In the genomic region with DNA sequence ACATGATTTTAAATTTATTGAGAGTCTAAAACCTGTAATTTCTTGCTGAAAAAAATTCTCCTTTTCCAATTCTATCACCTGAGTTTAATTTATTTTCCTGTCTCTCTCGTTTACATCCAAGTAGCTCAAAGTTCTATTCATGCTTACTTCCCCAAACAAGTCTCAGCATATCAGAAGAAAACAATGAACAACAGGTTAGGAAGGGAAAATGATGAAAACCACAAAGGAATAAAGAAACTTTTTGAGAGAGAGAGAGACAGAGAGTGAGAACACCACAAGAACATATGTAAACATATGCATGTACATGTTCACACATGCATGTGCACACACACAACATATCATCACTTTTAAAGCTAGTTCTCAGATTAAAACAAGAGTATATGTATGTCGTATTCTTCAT, we compare ENCODE assay signal across 26 cellular contexts.
"Had no signal": no experiment of that assay in that cellular context is flagged by ENCODE, and none has a peak within 500 bp of the region (broad histone marks: within the 10 kb centered on the region; RNA-seq: fewer than 3 reads in every experiment).

No MANE protein-coding gene starts in this region.

- H3K4me2 ChIP-seq: SK-N-SH had no signal

- H3K4me1 ChIP-seq: SJCRH30 had no signal

- ATAC-seq: activated CD4-positive, alpha-beta T cell treated with anti-CD3 and anti-CD28 coated beads for 36 hours; activated T-helper 17 cell treated with anti-CD3 and anti-CD28 coated beads, Interleukin-2, amount 50 U/mL, for 72 hours; Right ventricle myocardium inferior had no signal

- H3K4me1 Mint-ChIP-seq: brain had no signal

- H3K9me3 Mint-ChIP-seq: activated CD4-positive, alpha-beta memory T cell treated with anti-CD3 and anti-CD28 coated beads, Interleukin-2, amount 10 ng/mL, durations not matched to agents 7 days and 5 days; activated naive CD4-positive, alpha-beta T cell treated with anti-CD3 and anti-CD28 coated beads for 36 hours; activated T-helper 17 cell treated with anti-CD3 and anti-CD28 coated beads, Interleukin-2, amount 50 U/mL, for 72 hours; brain had no signal

- DNase-seq: activated CD4-positive, alpha-beta memory T cell treated with anti-CD3 and anti-CD28 coated beads, Interleukin-2, amount 10 ng/mL, durations not matched to agents 7 days and 5 days; activated CD4-positive, alpha-beta T cell treated with anti-CD3 and anti-CD28 coated beads for 36 hours; activated CD4-positive, alpha-beta T cell treated with anti-CD3 and anti-CD28 coated beads, Interleukin-2, amount 50 U/mL, for 1 hour; activated gamma-delta T cell; activated naive CD4-positive, alpha-beta T cell treated with anti-CD3 and anti-CD28 coated beads for 36 hours; activated T-cell treated with anti-CD3 and anti-CD28 coated beads for 4 hours; activated T-cell treated with anti-CD3 and anti-CD28 coated beads, Interleukin-2, amount 50 U/mL, for 48 hours; amygdala; NCI-H1092; NCI-H1417; NCI-H2029; NCI-H2107; NCI-H2171 treated with DMSO at 0.1 percent for 48 hours; NCI-H226; NCI-H526; NCI-H82; SJCRH30; SK-N-SH; T-helper 1 cell had no signal

- H3K27me3 Mint-ChIP-seq: activated CD4-positive, alpha-beta memory T cell treated with anti-CD3 and anti-CD28 coated beads, Interleukin-2, amount 10 ng/mL, durations not matched to agents 7 days and 5 days; activated CD4-positive, alpha-beta T cell treated with anti-CD3 and anti-CD28 coated beads for 36 hours; activated naive CD8-positive, alpha-beta T cell; activated T-helper 17 cell treated with anti-CD3 and anti-CD28 coated beads, Interleukin-2, amount 50 U/mL, for 72 hours; brain had no signal

- H3K27me3 ChIP-seq: cardiac muscle cell, SJCRH30 had no signal

- H3K27ac ChIP-seq: cardiac muscle cell, SJCRH30, VCaP had no signal

- H3K9me2 ChIP-seq: SK-N-SH had no signal

- FAIRE-seq: astrocyte had no signal

- H3K27ac Mint-ChIP-seq: activated CD4-positive, alpha-beta memory T cell treated with anti-CD3 and anti-CD28 coated beads, Interleukin-2, amount 10 ng/mL, durations not matched to agents 7 days and 5 days; activated CD4-positive, alpha-beta T cell treated with anti-CD3 and anti-CD28 coated beads for 36 hours; activated naive CD4-positive, alpha-beta T cell treated with anti-CD3 and anti-CD28 coated beads for 36 hours; activated naive CD8-positive, alpha-beta T cell; activated T-helper 17 cell treated with anti-CD3 and anti-CD28 coated beads, Interleukin-2, amount 50 U/mL, for 72 hours had no signal

- H3K4me3 ChIP-seq: cardiac muscle cell, SJCRH30 had no signal

- H3K4me3 Mint-ChIP-seq: activated CD4-positive, alpha-beta memory T cell treated with anti-CD3 and anti-CD28 coated beads, Interleukin-2, amount 10 ng/mL, durations not matched to agents 7 days and 5 days; activated CD4-positive, alpha-beta T cell treated with anti-CD3 and anti-CD28 coated beads for 36 hours; activated naive CD4-positive, alpha-beta T cell treated with anti-CD3 and anti-CD28 coated beads for 36 hours; activated naive CD8-positive, alpha-beta T cell; activated T-helper 17 cell treated with anti-CD3 and anti-CD28 coated beads, Interleukin-2, amount 50 U/mL, for 72 hours; brain had no signal
